In genomic region chr2:218829868-218830451, GRCh38 we compare ENCODE assay signal across 14 cellular contexts. TPM values are rescaled to one million over a fixed set of nuclear protein-coding genes. Genes with fewer than 3 reads are reported as not detected.
DNase-seq lines count a peak whose midpoint lies in the region; ATAC-seq lines count a peak whose summit lies in the region.
"Had no signal": no experiment of that assay in that cellular context is flagged by ENCODE, and none has a peak within 500 bp of the region (broad histone marks: within the 10 kb centered on the region; RNA-seq: fewer than 3 reads in every experiment).

No MANE protein-coding gene starts in this region.

- H3K27ac Mint-ChIP-seq in stimulated activated naive CD8-positive, alpha-beta T cell treated with anti-CD3 and anti-CD28 coated beads, Interleukin-15, amount 100 ng/mL, for 72 hours: no peak overlapping the region
- H3K27ac Mint-ChIP-seq: CD4-positive, CD25-positive, alpha-beta regulatory T cell had no signal

- H3K4me3 Mint-ChIP-seq in stimulated activated naive CD8-positive, alpha-beta T cell treated with anti-CD3 and anti-CD28 coated beads, Interleukin-15, amount 100 ng/mL, for 72 hours: no peak overlapping the region
- H3K4me3 Mint-ChIP-seq: CD4-positive, CD25-positive, alpha-beta regulatory T cell had no signal

- DNase-seq in NCI-H1417 (lab: John Stamatoyannopoulos, UW) (peak; percentile 31 to 84 (median 67)), NCI-H748 treated with DMSO at 0.1 percent for 48 hours (lab: John Stamatoyannopoulos, UW) (peak; percentile 31), mesenteric fat pad (ENCODE audit: low spot score) (peak; percentile 78), D341Med (ENCODE audit: low spot score) (no peak)
- DNase-seq in stimulated activated naive CD8-positive, alpha-beta T cell treated with anti-CD3 and anti-CD28 coated beads, Interleukin-15, amount 100 ng/mL, for 72 hours: no peak
- DNase-seq: activated CD4-positive, alpha-beta T cell treated with anti-CD3 and anti-CD28 coated beads for 4 hours; activated T-cell treated with anti-CD3 and anti-CD28 coated beads, Interleukin-2, amount 50 U/mL, for 48 hours; CD4-positive, CD25-positive, alpha-beta regulatory T cell; mesenchymal stem cell; NCI-H2029; stimulated activated CD4-positive, alpha-beta T cell treated with anti-CD3 and anti-CD28 coated beads, Interleukin-12 subunit alpha, Interleukin-12 subunit beta, amount 100 ng/mL, for 4 hours; testis had no signal

- no peaks in the 10 kb centered on the region for H3K4me1 Mint-ChIP-seq in stimulated activated naive CD8-positive, alpha-beta T cell treated with anti-CD3 and anti-CD28 coated beads, Interleukin-15, amount 100 ng/mL, for 72 hours
- H3K4me1 Mint-ChIP-seq: CD4-positive, CD25-positive, alpha-beta regulatory T cell had no signal

- H3K27me3 Mint-ChIP-seq in stimulated activated naive CD8-positive, alpha-beta T cell treated with anti-CD3 and anti-CD28 coated beads, Interleukin-15, amount 100 ng/mL, for 72 hours: peaks cover 64% of the 10 kb centered on the region

- H3K9me3 Mint-ChIP-seq in stimulated activated naive CD8-positive, alpha-beta T cell treated with anti-CD3 and anti-CD28 coated beads, Interleukin-15, amount 100 ng/mL, for 72 hours: no peaks in the 10 kb centered on the region
- H3K9me3 Mint-ChIP-seq: CD4-positive, CD25-positive, alpha-beta regulatory T cell had no signal

- ATAC-seq in stimulated activated naive CD8-positive, alpha-beta T cell treated with anti-CD3 and anti-CD28 coated beads, Interleukin-15, amount 100 ng/mL, for 72 hours: no peak
- ATAC-seq in HG02610 (IDR thresholded peaks at IDR 0.05; ENCODE audit: unreplicated experiment): no peak

RNA-seq across cellular contexts. Expression of gene PRKAG3, which starts 1.6 kb away (rescaled TPM):
- total RNA-seq in mesenteric fat pad: not detected
- total RNA-seq: CD4-positive, CD25-positive, alpha-beta regulatory T cell; T-helper 1 cell treated with Interleukin-12 subunit alpha and Interleukin-12 subunit beta and Interleukin-4 antibody, amounts not matched to agents 30 ng/mL and 1 ng/mL, for 36 hours had no signal

RNA-seq across cellular contexts. Expression of gene WNT6, which starts 29.6 kb away (rescaled TPM):
- 0.90 TPM for total RNA-seq in mesenteric fat pad
- total RNA-seq: CD4-positive, CD25-positive, alpha-beta regulatory T cell; T-helper 1 cell treated with Interleukin-12 subunit alpha and Interleukin-12 subunit beta and Interleukin-4 antibody, amounts not matched to agents 30 ng/mL and 1 ng/mL, for 36 hours had no signal

RNA-seq across cellular contexts. Expression of gene CYP27A1, which starts 48.0 kb away (rescaled TPM):
- total RNA-seq in mesenteric fat pad: 20.5 TPM
- total RNA-seq: CD4-positive, CD25-positive, alpha-beta regulatory T cell had no signal

RNA-seq across cellular contexts. Expression of gene WNT10A, which starts 50.7 kb away (rescaled TPM):
- total RNA-seq in mesenteric fat pad: not detected

Comparison
In these comparisons a context has a peak if more than half of its experiments do, and no peak if none do; other contexts are left out.
1. DNase-seq: peak in NCI-H1417 (3 of 3), NCI-H748 treated with DMSO at 0.1 percent for 48 hours (single experiment) and mesenteric fat pad (single experiment); none in stimulated activated naive CD8-positive, alpha-beta T cell treated with anti-CD3 and anti-CD28 coated beads, Interleukin-15, amount 100 ng/mL, for 72 hours (0 of 2) and D341Med (single experiment).